In genomic region chr13:72728290-72728605, GRCh38 we compare ENCODE assay signal across 8 cellular contexts. TPM values are rescaled to one million over a fixed set of nuclear protein-coding genes. Genes with fewer than 3 reads are reported as not detected.
DNase-seq lines count a peak whose midpoint lies in the region; ATAC-seq and TF ChIP-seq lines count a peak whose summit lies in the region.

No MANE protein-coding gene starts in this region.

- H3K9me3 ChIP-seq in upper lobe of left lung: no peaks in the 10 kb centered on the region

- ATAC-seq in activated naive CD8-positive, alpha-beta T cell treated with anti-CD3 and anti-CD28 coated beads, Interleukin-2, amount 50 U/mL, for 24 hours: no peak
- no peak for ATAC-seq in upper lobe of left lung (ENCODE audit: low FRiP score in 2 of 2)
- no peak for ATAC-seq in GM21526 (IDR thresholded peaks at IDR 0.05; ENCODE audit: low FRiP score, unreplicated experiment)
- ATAC-seq in GM21360 (IDR thresholded peaks at IDR 0.05; ENCODE audit: unreplicated experiment): no peak

- intact Hi-C loops in activated naive CD4-positive, alpha-beta T cell treated with anti-CD3 and anti-CD28 coated beads for 36 hours (cut with micrococcal nuclease): loop anchor here (5.0 kb wide), 1 partner anchor 1404 kb away; the partner anchor contains the start of gene KLF12
- intact Hi-C loops in lower leg skin (cut with DNase I; ENCODE audit: low total_unique reads): no loop called here

- H3K27ac Mint-ChIP-seq in activated naive CD4-positive, alpha-beta T cell treated with anti-CD3 and anti-CD28 coated beads for 36 hours: peak overlapping the region; percentile 81
- peak overlapping the region; percentile 92 for H3K27ac Mint-ChIP-seq in activated naive CD8-positive, alpha-beta T cell treated with anti-CD3 and anti-CD28 coated beads, Interleukin-2, amount 50 U/mL, for 24 hours

- peak overlapping the region; percentile 26 to 77 (median 66) for H3K27ac ChIP-seq in upper lobe of left lung

- 0 to 8% methylated on average over 3 of the region's 3 CpGs for WGBS in lower leg skin, 2 donors
- 5 to 6% methylated on average over 3 of the region's 3 CpGs for WGBS in upper lobe of left lung, 2 donors

- no peaks in the 10 kb centered on the region for H3K9me3 Mint-ChIP-seq in activated naive CD4-positive, alpha-beta T cell treated with anti-CD3 and anti-CD28 coated beads for 36 hours
- H3K9me3 Mint-ChIP-seq in activated naive CD8-positive, alpha-beta T cell treated with anti-CD3 and anti-CD28 coated beads, Interleukin-2, amount 50 U/mL, for 24 hours: no peaks in the 10 kb centered on the region

- TF ChIP-seq POLR2A in lower leg skin (IDR thresholded peaks at IDR 0.05) (no peak), upper lobe of left lung (IDR thresholded peaks at IDR 0.05) (no peak)

- H3K4me1 ChIP-seq in upper lobe of left lung: peaks cover 11 to 28% (median 20%) of the 10 kb centered on the region in 4 donors

- H3K4me1 Mint-ChIP-seq in activated naive CD4-positive, alpha-beta T cell treated with anti-CD3 and anti-CD28 coated beads for 36 hours (ENCODE audit: low read depth): peaks cover 36% of the 10 kb centered on the region
- peaks cover 53% of the 10 kb centered on the region for H3K4me1 Mint-ChIP-seq in activated naive CD8-positive, alpha-beta T cell treated with anti-CD3 and anti-CD28 coated beads, Interleukin-2, amount 50 U/mL, for 24 hours

- H3K36me3 ChIP-seq in upper lobe of left lung: peaks cover 0 to 7% (median 0%) of the 10 kb centered on the region in 4 donors

- H3K4me3 ChIP-seq in lower leg skin (ENCODE audit: low read depth, poor library complexity, severe bottlenecking) (peak overlapping the region; percentile 44), upper lobe of left lung (peak overlapping the region; percentile 61 to 98 (median 80))

- no peaks in the 10 kb centered on the region for H3K27me3 Mint-ChIP-seq in activated naive CD4-positive, alpha-beta T cell treated with anti-CD3 and anti-CD28 coated beads for 36 hours (ENCODE audit: low read depth)
- H3K27me3 Mint-ChIP-seq in activated naive CD8-positive, alpha-beta T cell treated with anti-CD3 and anti-CD28 coated beads, Interleukin-2, amount 50 U/mL, for 24 hours: peaks cover 2% of the 10 kb centered on the region

- TF ChIP-seq EP300 in upper lobe of left lung (IDR thresholded peaks at IDR 0.05): no peak

- peak overlapping the region; percentile 90 for H3K4me3 Mint-ChIP-seq in activated naive CD4-positive, alpha-beta T cell treated with anti-CD3 and anti-CD28 coated beads for 36 hours
- peak overlapping the region; percentile 89 for H3K4me3 Mint-ChIP-seq in activated naive CD8-positive, alpha-beta T cell treated with anti-CD3 and anti-CD28 coated beads, Interleukin-2, amount 50 U/mL, for 24 hours

- no peak for DNase-seq in activated naive CD4-positive, alpha-beta T cell treated with anti-CD3 and anti-CD28 coated beads for 36 hours
- DNase-seq in activated naive CD4-positive, alpha-beta T cell treated with anti-CD3 and anti-CD28 coated beads, Interleukin-2, amount 50 U/mL, for 16 hours: no peak
- no peak for DNase-seq in activated naive CD8-positive, alpha-beta T cell treated with anti-CD3 and anti-CD28 coated beads, Interleukin-2, amount 50 U/mL, for 24 hours
- DNase-seq in lower leg skin (ENCODE audit: low spot score in 2 of 2) (no peak), upper lobe of left lung (no peak)
- DNase-seq in stimulated activated CD4-positive, alpha-beta T cell treated with anti-CD3 and anti-CD28 coated beads, Interleukin-4, amount 100 ng/mL, for 1 hour: no peak

- H3K36me3 Mint-ChIP-seq in activated naive CD4-positive, alpha-beta T cell treated with anti-CD3 and anti-CD28 coated beads for 36 hours (ENCODE audit: low read depth): peaks cover 31% of the 10 kb centered on the region
- H3K36me3 Mint-ChIP-seq in activated naive CD8-positive, alpha-beta T cell treated with anti-CD3 and anti-CD28 coated beads, Interleukin-2, amount 50 U/mL, for 24 hours (ENCODE audit: low read depth): peaks cover 47% of the 10 kb centered on the region

- no peaks in the 10 kb centered on the region for H3K27me3 ChIP-seq in upper lobe of left lung

- TF ChIP-seq CTCF in lower leg skin (IDR thresholded peaks at IDR 0.05) (no peak), upper lobe of left lung (IDR thresholded peaks at IDR 0.05) (no peak)

- CTCF ChIA-PET in activated naive CD4-positive, alpha-beta T cell treated with anti-CD3 and anti-CD28 coated beads for 36 hours (lab: Charles Lee): no interaction called here

RNA-seq across cellular contexts. Expression of gene BORA, which starts 0.5 kb away (rescaled TPM):
- 10 to 100 TPM; 17.3 to 19.5 TPM for total RNA-seq in activated naive CD4-positive, alpha-beta T cell treated with anti-CD3 and anti-CD28 coated beads for 36 hours
- 1 to 10 TPM; 1.1 to 6.0 (median 2.9) TPM for total RNA-seq in lower leg skin
- total RNA-seq in upper lobe of left lung: 1 to 10 TPM; 2.1 to 5.5 (median 2.7) TPM

RNA-seq across cellular contexts. Expression of gene MZT1, which starts 0.8 kb away (rescaled TPM):
- 10 to 100 TPM; 32.4 to 32.9 TPM for total RNA-seq in activated naive CD4-positive, alpha-beta T cell treated with anti-CD3 and anti-CD28 coated beads for 36 hours
- 1 to 10 TPM; 3.0 to 8.2 (median 6.1) TPM for total RNA-seq in lower leg skin
- 1 to 10 TPM in 5 of 6 donors, not detected in 1; 2.2 to 9.4 (median 7.6) TPM for total RNA-seq in upper lobe of left lung

RNA-seq across cellular contexts. Expression of gene DIS3, which starts 53.5 kb away (rescaled TPM):
- total RNA-seq in activated naive CD4-positive, alpha-beta T cell treated with anti-CD3 and anti-CD28 coated beads for 36 hours: 10 to 100 TPM; 47.7 to 48.9 TPM
- 10 to 100 TPM; 20.7 to 24.9 (median 23.8) TPM for total RNA-seq in lower leg skin
- 10 to 100 TPM in 5 of 6 donors, 1 to 10 TPM in 1; 7.3 to 32.3 (median 26.8) TPM for total RNA-seq in upper lobe of left lung

RNA-seq across cellular contexts. Expression of gene PIBF1, which starts 53.7 kb away (rescaled TPM):
- total RNA-seq in activated naive CD4-positive, alpha-beta T cell treated with anti-CD3 and anti-CD28 coated beads for 36 hours: 10 to 100 TPM; 19.5 to 23.5 TPM
- 10 to 100 TPM; 11.4 to 21.1 (median 13.5) TPM for total RNA-seq in lower leg skin
- total RNA-seq in upper lobe of left lung: 10 to 100 TPM; 14.1 to 80.7 (median 21.4) TPM
